Comparison of ENCODE assay signal across 23 cellular contexts in the genomic region with DNA sequence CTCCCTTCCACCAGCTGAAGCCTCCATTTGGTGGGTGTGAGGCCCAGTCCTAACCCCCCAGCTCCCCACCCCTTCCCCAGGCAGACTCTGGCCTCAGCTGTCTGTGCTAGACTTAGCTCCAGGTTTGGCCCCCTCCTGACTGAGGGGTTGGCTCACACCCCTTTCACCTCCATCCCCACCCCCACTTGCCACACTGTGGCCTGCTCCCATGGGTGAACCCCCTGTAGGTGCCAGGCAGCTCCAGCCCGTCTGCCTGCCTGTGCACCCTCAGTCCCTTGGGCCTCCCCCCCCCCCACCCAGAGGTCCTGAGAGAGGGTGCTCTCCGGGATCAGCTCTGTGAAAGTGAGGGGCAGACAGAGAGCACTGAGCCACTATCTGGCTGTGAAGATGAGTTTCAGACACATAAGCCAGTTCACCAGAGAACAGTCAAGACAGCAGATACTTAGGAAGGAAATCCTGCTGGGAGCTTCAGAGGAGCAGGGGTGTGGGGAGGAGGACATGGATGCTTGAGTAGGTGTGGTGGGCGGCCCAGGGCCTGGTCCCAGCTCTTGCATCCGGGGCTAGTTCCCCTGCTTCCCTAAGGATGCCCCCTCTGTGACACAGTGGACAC.
"Had no signal": no experiment of that assay in that cellular context is flagged by ENCODE, and none has a peak within 500 bp of the region (broad histone marks: within the 10 kb centered on the region; RNA-seq: fewer than 3 reads in every experiment).

No MANE protein-coding gene starts in this region.

- H3K27ac ChIP-seq: gastrocnemius medialis, thyroid gland, upper lobe of left lung had no signal

- H3K9me3 ChIP-seq: gastrocnemius medialis, thyroid gland, upper lobe of left lung had no signal

- FAIRE-seq: endometrium, islet of Langerhans, TTC549 had no signal

- H3K27me3 ChIP-seq: gastrocnemius medialis, thyroid gland, upper lobe of left lung had no signal

- H3K27ac Mint-ChIP-seq: activated naive CD4-positive, alpha-beta T cell treated with anti-CD3 and anti-CD28 coated beads, Interleukin-2, amount 10 ng/mL, durations not matched to agents 7 days and 5 days; stimulated activated memory B cell treated with anti-CD40 and anti-IgM and Interleukin-4, amounts not matched to agents 10 μg/mL and 1 μg/mL and 100 μg/mL, for 72 hours; stimulated activated naive CD8-positive, alpha-beta T cell treated with anti-CD3 and anti-CD28 coated beads, Interleukin-15, amount 100 ng/mL, for 72 hours; T-helper 1 cell treated with Interleukin-12 subunit alpha and Interleukin-12 subunit beta and Interleukin-4 antibody, amounts not matched to agents 30 μg/mL and 1 μg/mL, for 36 hours had no signal

- H3K36me3 ChIP-seq: gastrocnemius medialis, thyroid gland had no signal

- ATAC-seq: gastrocnemius medialis; naive thymus-derived CD4-positive, alpha-beta T cell; stimulated activated memory B cell treated with anti-CD40 and anti-IgM and Interleukin-4, amounts not matched to agents 10 μg/mL and 1 μg/mL and 100 μg/mL, for 72 hours; stimulated activated naive CD8-positive, alpha-beta T cell treated with anti-CD3 and anti-CD28 coated beads, Interleukin-15, amount 100 ng/mL, for 72 hours had no signal

- H3K4me3 ChIP-seq: gastrocnemius medialis, thyroid gland, upper lobe of left lung had no signal

- DNase-seq: activated CD4-positive, alpha-beta T cell treated with anti-CD3 and anti-CD28 coated beads for 4 hours; activated CD4-positive, alpha-beta T cell treated with anti-CD3 and anti-CD28 coated beads, Interleukin-2, amount 50 U/mL, for 4 hours; activated gamma-delta T cell; activated naive CD4-positive, alpha-beta T cell treated with anti-CD3 and anti-CD28 coated beads, Interleukin-2, amount 10 ng/mL, durations not matched to agents 7 days and 5 days; amniotic stem cell; dermis blood vessel endothelial cell; effector CD8-positive, alpha-beta T cell; gastrocnemius medialis; glutamatergic neuron; naive thymus-derived CD4-positive, alpha-beta T cell; stimulated activated CD4-positive, alpha-beta T cell treated with anti-CD3 and anti-CD28 coated beads, Interleukin-4, amount 100 ng/mL, for 1 hour; stimulated activated CD8-positive, alpha-beta memory T cell treated with anti-CD3 and anti-CD28 coated beads, Interleukin-4, amount 100 ng/mL, for 48 hours; stimulated activated naive CD8-positive, alpha-beta T cell treated with anti-CD3 and anti-CD28 coated beads, Interleukin-15, amount 100 ng/mL, for 72 hours; SW 1271; T-helper 9 cell; upper lobe of left lung had no signal

- H3K9me3 Mint-ChIP-seq: activated naive CD4-positive, alpha-beta T cell treated with anti-CD3 and anti-CD28 coated beads, Interleukin-2, amount 10 ng/mL, durations not matched to agents 7 days and 5 days; naive thymus-derived CD4-positive, alpha-beta T cell; neural crest cell; stimulated activated memory B cell treated with anti-CD40 and anti-IgM and Interleukin-4, amounts not matched to agents 10 μg/mL and 1 μg/mL and 100 μg/mL, for 72 hours; stimulated activated naive CD8-positive, alpha-beta T cell treated with anti-CD3 and anti-CD28 coated beads, Interleukin-15, amount 100 ng/mL, for 72 hours; T-helper 1 cell treated with Interleukin-12 subunit alpha and Interleukin-12 subunit beta and Interleukin-4 antibody, amounts not matched to agents 30 μg/mL and 1 μg/mL, for 36 hours had no signal

- H3K4me1 ChIP-seq: gastrocnemius medialis, upper lobe of left lung had no signal

- H3K36me3 Mint-ChIP-seq: activated naive CD4-positive, alpha-beta T cell treated with anti-CD3 and anti-CD28 coated beads, Interleukin-2, amount 10 ng/mL, durations not matched to agents 7 days and 5 days; naive thymus-derived CD4-positive, alpha-beta T cell; stimulated activated memory B cell treated with anti-CD40 and anti-IgM and Interleukin-4, amounts not matched to agents 10 μg/mL and 1 μg/mL and 100 μg/mL, for 72 hours had no signal
